In genomic region chr1:31763671-31764306, GRCh38 we compare ENCODE assay signal across 2 cellular contexts.
TF ChIP-seq lines count a peak whose summit lies in the region.

No MANE protein-coding gene starts in this region.

TF ChIP-seq in SK-N-SH, 30 proteins besides CTCF, POLR2A, EP300 and RAD21 (continued from another document):
- no peak for TF ChIP-seq ZBTB33 (IDR thresholded peaks at IDR 0.05; ENCODE audit: borderline replicate concordance, low read depth)
- no peak for TF ChIP-seq GABPA (IDR thresholded peaks at IDR 0.05; ENCODE audit: low read depth)
- no peak for TF ChIP-seq TCF12 (IDR thresholded peaks at IDR 0.05)
- TF ChIP-seq FOSL2 (IDR thresholded peaks at IDR 0.05; ENCODE audit: borderline replicate concordance, low read depth), result no peak
- TF ChIP-seq CHD2 (IDR thresholded peaks at IDR 0.05; ENCODE audit: low read length, partially characterized antibody), result no peak
- no peak for TF ChIP-seq FOXJ3 (CRISPR knock-in tag; IDR thresholded peaks at IDR 0.05)
- TF ChIP-seq, protein P1, sequence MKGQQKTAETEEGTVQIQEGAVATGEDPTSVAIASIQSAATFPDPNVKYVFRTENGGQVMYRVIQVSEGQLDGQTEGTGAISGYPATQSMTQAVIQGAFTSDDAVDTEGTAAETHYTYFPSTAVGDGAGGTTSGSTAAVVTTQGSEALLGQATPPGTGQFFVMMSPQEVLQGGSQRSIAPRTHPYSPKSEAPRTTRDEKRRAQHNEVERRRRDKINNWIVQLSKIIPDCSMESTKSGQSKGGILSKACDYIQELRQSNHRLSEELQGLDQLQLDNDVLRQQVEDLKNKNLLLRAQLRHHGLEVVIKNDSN (IDR thresholded peaks at IDR 0.05; ENCODE audit: borderline replicate concordance, low read depth), result no peak

TF ChIP-seq in SK-N-SH treated with all-trans-retinoic acid at 6 μM for 48 hours, 23 proteins besides CTCF, POLR2A, EP300 and RAD21 (continued from another document):
- TF ChIP-seq, protein P2, sequence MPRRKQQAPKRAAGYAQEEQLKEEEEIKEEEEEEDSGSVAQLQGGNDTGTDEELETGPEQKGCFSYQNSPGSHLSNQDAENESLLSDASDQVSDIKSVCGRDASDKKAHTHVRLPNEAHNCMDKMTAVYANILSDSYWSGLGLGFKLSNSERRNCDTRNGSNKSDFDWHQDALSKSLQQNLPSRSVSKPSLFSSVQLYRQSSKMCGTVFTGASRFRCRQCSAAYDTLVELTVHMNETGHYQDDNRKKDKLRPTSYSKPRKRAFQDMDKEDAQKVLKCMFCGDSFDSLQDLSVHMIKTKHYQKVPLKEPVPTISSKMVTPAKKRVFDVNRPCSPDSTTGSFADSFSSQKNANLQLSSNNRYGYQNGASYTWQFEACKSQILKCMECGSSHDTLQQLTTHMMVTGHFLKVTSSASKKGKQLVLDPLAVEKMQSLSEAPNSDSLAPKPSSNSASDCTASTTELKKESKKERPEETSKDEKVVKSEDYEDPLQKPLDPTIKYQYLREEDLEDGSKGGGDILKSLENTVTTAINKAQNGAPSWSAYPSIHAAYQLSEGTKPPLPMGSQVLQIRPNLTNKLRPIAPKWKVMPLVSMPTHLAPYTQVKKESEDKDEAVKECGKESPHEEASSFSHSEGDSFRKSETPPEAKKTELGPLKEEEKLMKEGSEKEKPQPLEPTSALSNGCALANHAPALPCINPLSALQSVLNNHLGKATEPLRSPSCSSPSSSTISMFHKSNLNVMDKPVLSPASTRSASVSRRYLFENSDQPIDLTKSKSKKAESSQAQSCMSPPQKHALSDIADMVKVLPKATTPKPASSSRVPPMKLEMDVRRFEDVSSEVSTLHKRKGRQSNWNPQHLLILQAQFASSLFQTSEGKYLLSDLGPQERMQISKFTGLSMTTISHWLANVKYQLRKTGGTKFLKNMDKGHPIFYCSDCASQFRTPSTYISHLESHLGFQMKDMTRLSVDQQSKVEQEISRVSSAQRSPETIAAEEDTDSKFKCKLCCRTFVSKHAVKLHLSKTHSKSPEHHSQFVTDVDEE (CRISPR knock-in tag; IDR thresholded peaks at IDR 0.05), result no peak
- no peak for TF ChIP-seq TCF4 (CRISPR knock-in tag; IDR thresholded peaks at IDR 0.05; ENCODE audit: borderline replicate concordance)
- no peak for TF ChIP-seq BACH2 (CRISPR knock-in tag; IDR thresholded peaks at IDR 0.05; ENCODE audit: borderline replicate concordance)
- no peak for TF ChIP-seq ZNF70 (CRISPR knock-in tag; IDR thresholded peaks at IDR 0.05)
